11 cellular contexts compared by ENCODE assay signal in genomic region chr17:18378614-18379013, GRCh38. TPM values are rescaled to one million over a fixed set of nuclear protein-coding genes. Genes with fewer than 3 reads are reported as not detected.
"Had no signal": no experiment of that assay in that cellular context is flagged by ENCODE, and none has a peak within 500 bp of the region (broad histone marks: within the 10 kb centered on the region; RNA-seq: fewer than 3 reads in every experiment).

No MANE protein-coding gene starts in this region.

RNA-seq across cellular contexts. Expression of gene EVPLL, which starts 1.0 kb away (rescaled TPM):
- total RNA-seq: activated CD4-positive, alpha-beta T cell treated with anti-CD3 and anti-CD28 coated beads, Interleukin-2, amount 10 ng/mL, durations not matched to agents 24 days and 14 days; activated CD8-positive, alpha-beta memory T cell treated with anti-CD3 and anti-CD28 coated beads for 36 hours; activated CD8-positive, alpha-beta T cell treated with anti-CD3 and anti-CD28 coated beads for 36 hours; activated T-cell treated with anti-CD3 and anti-CD28 coated beads, Interleukin-2, amount 50 U/mL, for 72 hours; activated T-helper 17 cell treated with anti-CD3 and anti-CD28 coated beads, Interleukin-2, amount 50 U/mL, for 72 hours; aorta; cardiac muscle cell; NCI-H460; RPMI7951; SJSA1 had no signal
- polyA plus RNA-seq: aorta, cardiac muscle cell, SK-N-SH had no signal
